Comparison of ENCODE assay signal across 8 cellular contexts in genomic region chr14:106750089-106750488, GRCh38.
DNase-seq lines count a peak whose midpoint lies in the region; ATAC-seq and TF ChIP-seq lines count a peak whose summit lies in the region.
"Not testable (repeated sequence)": the region's sequence is repeated elsewhere in the genome, so short reads cannot be mapped to it uniquely, and the experiment has no call there.

No MANE protein-coding gene starts in this region.

- POLR2A ChIA-PET in CD8-positive, alpha-beta T cell (lab: Charles Lee); T-cell (lab: Charles Lee); activated CD4-positive, alpha-beta T cell treated with anti-CD3 and anti-CD28 coated beads, Interleukin-2, amount 10 ng/mL, durations not matched to agents 7 days and 5 days (lab: Charles Lee); activated CD8-positive, alpha-beta T cell treated with anti-CD3 and anti-CD28 coated beads, Interleukin-2, amount 10 ng/mL, durations not matched to agents 7 days and 5 days (lab: Charles Lee); activated naive CD8-positive, alpha-beta T cell treated with anti-CD3 and anti-CD28 coated beads, Interleukin-2, amount 10 ng/mL, durations not matched to agents 7 days and 5 days (lab: Charles Lee): not testable (repeated sequence)

- CTCF ChIA-PET in CD8-positive, alpha-beta T cell (lab: Charles Lee); T-cell (lab: Charles Lee); activated CD4-positive, alpha-beta T cell treated with anti-CD3 and anti-CD28 coated beads, Interleukin-2, amount 10 ng/mL, durations not matched to agents 7 days and 5 days (lab: Charles Lee); activated CD8-positive, alpha-beta T cell treated with anti-CD3 and anti-CD28 coated beads, Interleukin-2, amount 10 ng/mL, durations not matched to agents 7 days and 5 days (lab: Charles Lee): not testable (repeated sequence)

- H3K36me3 ChIP-seq in CD8-positive, alpha-beta T cell (ENCODE audit: insufficient read depth, low read length) = not testable (repeated sequence)

- peaks cover 20% of the 10 kb centered on the region for H3K4me1 Mint-ChIP-seq in CD8-positive, alpha-beta T cell (ENCODE audit: low read depth)
- H3K4me1 Mint-ChIP-seq in T-cell (peaks cover 0 to 18% (median 0%) of the 10 kb centered on the region in 3 donors), natural killer cell (peaks cover 0 to 25% of the 10 kb centered on the region in 2 donors)
- peaks cover 16% of the 10 kb centered on the region for H3K4me1 Mint-ChIP-seq in activated CD4-positive, alpha-beta T cell treated with anti-CD3 and anti-CD28 coated beads, Interleukin-2, amount 10 ng/mL, durations not matched to agents 7 days and 5 days
- peaks cover 20% of the 10 kb centered on the region for H3K4me1 Mint-ChIP-seq in activated CD8-positive, alpha-beta T cell treated with anti-CD3 and anti-CD28 coated beads, Interleukin-2, amount 10 ng/mL, durations not matched to agents 7 days and 5 days (ENCODE audit: low read depth)
- not testable (repeated sequence) for H3K4me1 Mint-ChIP-seq in activated naive CD8-positive, alpha-beta T cell treated with anti-CD3 and anti-CD28 coated beads, Interleukin-2, amount 10 ng/mL, durations not matched to agents 7 days and 5 days; stimulated activated effector memory CD8-positive, alpha-beta T cell treated with anti-CD3 and anti-CD28 coated beads, Interleukin-12 subunit alpha, Interleukin-12 subunit beta, amount 100 ng/mL, for 72 hours
- peaks cover 8 to 12% of the 10 kb centered on the region in 2 donors for H3K4me1 Mint-ChIP-seq in effector memory CD8-positive, alpha-beta T cell (ENCODE audit: low read depth in 2 of 2)

- H3K27me3 Mint-ChIP-seq in CD8-positive, alpha-beta T cell (ENCODE audit: low read depth); T-cell; activated CD4-positive, alpha-beta T cell treated with anti-CD3 and anti-CD28 coated beads, Interleukin-2, amount 10 ng/mL, durations not matched to agents 7 days and 5 days; activated CD8-positive, alpha-beta T cell treated with anti-CD3 and anti-CD28 coated beads, Interleukin-2, amount 10 ng/mL, durations not matched to agents 7 days and 5 days (ENCODE audit: low read depth); activated naive CD8-positive, alpha-beta T cell treated with anti-CD3 and anti-CD28 coated beads, Interleukin-2, amount 10 ng/mL, durations not matched to agents 7 days and 5 days; effector memory CD8-positive, alpha-beta T cell; natural killer cell (ENCODE audit: low read depth in 2 of 2): not testable (repeated sequence)

- H3K27ac Mint-ChIP-seq in CD8-positive, alpha-beta T cell; activated CD8-positive, alpha-beta T cell treated with anti-CD3 and anti-CD28 coated beads, Interleukin-2, amount 10 ng/mL, durations not matched to agents 7 days and 5 days; activated naive CD8-positive, alpha-beta T cell treated with anti-CD3 and anti-CD28 coated beads, Interleukin-2, amount 10 ng/mL, durations not matched to agents 7 days and 5 days; effector memory CD8-positive, alpha-beta T cell; natural killer cell; stimulated activated effector memory CD8-positive, alpha-beta T cell treated with anti-CD3 and anti-CD28 coated beads, Interleukin-12 subunit alpha, Interleukin-12 subunit beta, amount 100 ng/mL, for 72 hours: not testable (repeated sequence)
- H3K27ac Mint-ChIP-seq in T-cell = peak overlapping the region in 1 of 2 donors; percentile 69
- H3K27ac Mint-ChIP-seq in activated CD4-positive, alpha-beta T cell treated with anti-CD3 and anti-CD28 coated beads, Interleukin-2, amount 10 ng/mL, durations not matched to agents 7 days and 5 days = peak overlapping the region; percentile 25

- not testable (repeated sequence) for H3K4me1 ChIP-seq in CD8-positive, alpha-beta T cell (ENCODE audit: insufficient read depth, low read length)

- not testable (repeated sequence) for H3K4me3 Mint-ChIP-seq in CD8-positive, alpha-beta T cell; T-cell; activated CD4-positive, alpha-beta T cell treated with anti-CD3 and anti-CD28 coated beads, Interleukin-2, amount 10 ng/mL, durations not matched to agents 7 days and 5 days; activated CD8-positive, alpha-beta T cell treated with anti-CD3 and anti-CD28 coated beads, Interleukin-2, amount 10 ng/mL, durations not matched to agents 7 days and 5 days; activated naive CD8-positive, alpha-beta T cell treated with anti-CD3 and anti-CD28 coated beads, Interleukin-2, amount 10 ng/mL, durations not matched to agents 7 days and 5 days; natural killer cell; stimulated activated effector memory CD8-positive, alpha-beta T cell treated with anti-CD3 and anti-CD28 coated beads, Interleukin-12 subunit alpha, Interleukin-12 subunit beta, amount 100 ng/mL, for 72 hours
- peak overlapping the region; percentile 27 to 29 for H3K4me3 Mint-ChIP-seq in effector memory CD8-positive, alpha-beta T cell

- TF ChIP-seq CTCF in CD8-positive, alpha-beta T cell (IDR thresholded peaks at IDR 0.05); natural killer cell (IDR thresholded peaks at IDR 0.05): not testable (repeated sequence)

- H3K27me3 ChIP-seq in CD8-positive, alpha-beta T cell (ENCODE audit: insufficient read depth, low read length) = not testable (repeated sequence)

- peak; percentile 47 for ATAC-seq in CD8-positive, alpha-beta T cell
- peak in 3 of 4 experiments; percentile 61 to 66 (median 63) for ATAC-seq in T-cell (replicated peaks in 1 of 4)
- peak; percentile 51 for ATAC-seq in activated CD8-positive, alpha-beta T cell treated with anti-CD3 and anti-CD28 coated beads, Interleukin-2, amount 10 ng/mL, durations not matched to agents 7 days and 5 days
- peak; percentile 49 for ATAC-seq in activated naive CD8-positive, alpha-beta T cell treated with anti-CD3 and anti-CD28 coated beads, Interleukin-2, amount 10 ng/mL, durations not matched to agents 7 days and 5 days (ENCODE audit: low read depth)
- peak; percentile 68 for ATAC-seq in effector memory CD8-positive, alpha-beta T cell (replicated peaks)
- peak in 2 of 3 donors; percentile 24 to 39 for ATAC-seq in natural killer cell
- ATAC-seq in stimulated activated effector memory CD8-positive, alpha-beta T cell treated with anti-CD3 and anti-CD28 coated beads, Interleukin-12 subunit alpha, Interleukin-12 subunit beta, amount 100 ng/mL, for 72 hours = peak; percentile 79

- H3K9me3 Mint-ChIP-seq in CD8-positive, alpha-beta T cell; T-cell; activated CD4-positive, alpha-beta T cell treated with anti-CD3 and anti-CD28 coated beads, Interleukin-2, amount 10 ng/mL, durations not matched to agents 7 days and 5 days; activated CD8-positive, alpha-beta T cell treated with anti-CD3 and anti-CD28 coated beads, Interleukin-2, amount 10 ng/mL, durations not matched to agents 7 days and 5 days (ENCODE audit: insufficient read depth); activated naive CD8-positive, alpha-beta T cell treated with anti-CD3 and anti-CD28 coated beads, Interleukin-2, amount 10 ng/mL, durations not matched to agents 7 days and 5 days; effector memory CD8-positive, alpha-beta T cell; natural killer cell; stimulated activated effector memory CD8-positive, alpha-beta T cell treated with anti-CD3 and anti-CD28 coated beads, Interleukin-12 subunit alpha, Interleukin-12 subunit beta, amount 100 ng/mL, for 72 hours: not testable (repeated sequence)

- H3K27ac ChIP-seq in CD8-positive, alpha-beta T cell (ENCODE audit: low read depth, low read length) = not testable (repeated sequence)

- intact Hi-C loops in CD8-positive, alpha-beta T cell (cut with DNase I, micrococcal nuclease); natural killer cell (cut with micrococcal nuclease): not testable (repeated sequence)

- not testable (repeated sequence) for H3K36me3 Mint-ChIP-seq in CD8-positive, alpha-beta T cell; T-cell; activated CD4-positive, alpha-beta T cell treated with anti-CD3 and anti-CD28 coated beads, Interleukin-2, amount 10 ng/mL, durations not matched to agents 7 days and 5 days (ENCODE audit: low read depth); activated CD8-positive, alpha-beta T cell treated with anti-CD3 and anti-CD28 coated beads, Interleukin-2, amount 10 ng/mL, durations not matched to agents 7 days and 5 days (ENCODE audit: low read depth); activated naive CD8-positive, alpha-beta T cell treated with anti-CD3 and anti-CD28 coated beads, Interleukin-2, amount 10 ng/mL, durations not matched to agents 7 days and 5 days; effector memory CD8-positive, alpha-beta T cell (ENCODE audit: insufficient read depth); natural killer cell; stimulated activated effector memory CD8-positive, alpha-beta T cell treated with anti-CD3 and anti-CD28 coated beads, Interleukin-12 subunit alpha, Interleukin-12 subunit beta, amount 100 ng/mL, for 72 hours

- DNase-seq in CD8-positive, alpha-beta T cell; T-cell; activated CD4-positive, alpha-beta T cell treated with anti-CD3 and anti-CD28 coated beads, Interleukin-2, amount 10 ng/mL, durations not matched to agents 7 days and 5 days; activated CD8-positive, alpha-beta T cell treated with anti-CD3 and anti-CD28 coated beads, Interleukin-2, amount 10 ng/mL, durations not matched to agents 7 days and 5 days; activated naive CD8-positive, alpha-beta T cell treated with anti-CD3 and anti-CD28 coated beads, Interleukin-2, amount 10 ng/mL, durations not matched to agents 7 days and 5 days; effector memory CD8-positive, alpha-beta T cell; natural killer cell; stimulated activated effector memory CD8-positive, alpha-beta T cell treated with anti-CD3 and anti-CD28 coated beads, Interleukin-12 subunit alpha, Interleukin-12 subunit beta, amount 100 ng/mL, for 72 hours (ENCODE audit: low spot score in 2 of 2): not testable (repeated sequence)

- H3K9me3 ChIP-seq in CD8-positive, alpha-beta T cell (ENCODE audit: low read length) = not testable (repeated sequence)

- not testable (repeated sequence) for H3K4me3 ChIP-seq in CD8-positive, alpha-beta T cell (ENCODE audit: low read depth, low read length)
